In genomic region chr9:119902611-119903010, GRCh38 we compare ENCODE assay signal across 16 cellular contexts.
"Had no signal": no experiment of that assay in that cellular context is flagged by ENCODE, and none has a peak within 500 bp of the region (broad histone marks: within the 10 kb centered on the region; RNA-seq: fewer than 3 reads in every experiment).

No MANE protein-coding gene starts in this region.

- H3K9me3 ChIP-seq: ovary, right atrium auricular region had no signal

- H3K36me3 ChIP-seq: heart left ventricle, ovary, right atrium auricular region had no signal

- H3K4me3 ChIP-seq: coronary artery, heart left ventricle, ovary, right atrium auricular region had no signal

- H3K27me3 ChIP-seq: ovary, right atrium auricular region had no signal

- H3K4me1 ChIP-seq: heart left ventricle, right atrium auricular region had no signal

- DNase-seq: effector CD4-positive, alpha-beta T cell; endodermal cell; erythroblast; foreskin melanocyte; heart left ventricle; hypothalamus; islet precursor cell; natural killer cell; nucleus accumbens; ovary; small intestine; stimulated activated CD4-positive, alpha-beta T cell treated with anti-CD3 and anti-CD28 coated beads, Interleukin-12 subunit alpha, Interleukin-12 subunit beta, amount 100 ng/mL, for 4 hours; stimulated activated naive CD4-positive, alpha-beta T cell had no signal

- H3K27ac ChIP-seq: coronary artery, heart left ventricle, ovary, right atrium auricular region had no signal

- ATAC-seq: heart left ventricle, left lobe of liver, natural killer cell had no signal
